In genomic region chr5:176534640-176535039, GRCh38 we compare ENCODE assay signal across 10 cellular contexts. TPM values are rescaled to one million over a fixed set of nuclear protein-coding genes. Genes with fewer than 3 reads are reported as not detected.
A peak's percentile ranks its signal among the peaks of the same experiment; 100 is the strongest.
DNase-seq lines count a peak whose midpoint lies in the region; ATAC-seq, FAIRE-seq and TF ChIP-seq lines count a peak whose summit lies in the region.
"Had no signal": no experiment of that assay in that cellular context is flagged by ENCODE, and none has a peak within 500 bp of the region (broad histone marks: within the 10 kb centered on the region; RNA-seq: fewer than 3 reads in every experiment).

No MANE protein-coding gene starts in this region.

- RAD21 ChIA-PET in HCT116 (lab: Charles Lee; ENCODE audit: low non-redundant PET in 1 of 2, low total read pairs in 2 of 2, uncharacterized antibody in 2 of 2, unreplicated experiment in 2 of 2): no interaction called here

- no peaks in the 10 kb centered on the region for H4K20me1 ChIP-seq in HCT116 (ENCODE audit: insufficient read depth)
- peaks cover 26% of the 10 kb centered on the region; the same call in 1 of the 2 replicates for H4K20me1 ChIP-seq in K562 (replicated peaks; ENCODE audit: control insufficient read depth, insufficient read depth, low read length)

- TF ChIP-seq POLR2A in A549 (IDR thresholded peaks at IDR 0.05; ENCODE audit: low read length) (no peak), HCT116 (IDR thresholded peaks at IDR 0.05; ENCODE audit: borderline replicate concordance, extremely low read depth, insufficient read depth, insufficient read length) (no peak), K562 (conservative IDR thresholded peaks at IDR 0.05) (no peak)

- BruUV-seq in HCT116 (replicated peaks; lab: Mats Ljungman, UMichigan) (no TSS peak), K562 (replicated peaks; lab: Mats Ljungman, UMichigan) (no TSS peak)

- intact Hi-C loops in HCT116 (cut with micrococcal nuclease) (loop anchor here (5.0 kb wide), 1 partner anchor 87 kb away; the partner anchor contains the start of gene FAF2), K562 (cut with micrococcal nuclease) (no loop called here)

- in situ Hi-C loops in K562 (cut with MboI): no loop called here

- WGBS in A549 (ENCODE audit: missing lambda C conversion rate): 83% methylated on average over 2 of the region's 4 CpGs
- 79% methylated on average over 4 of the region's 4 CpGs for WGBS in K562 (ENCODE audit: insufficient coverage, low coverage, missing lambda C conversion rate)

- peak overlapping the region; percentile 84; the same call in 1 of the 3 replicates for H3K4me3 ChIP-seq in A549
- no peak overlapping the region for H3K4me3 ChIP-seq in HCT116 (replicated peaks in 1 of 2; ENCODE audit: low read depth in 1 of 2, low read length in 2 of 2)
- H3K4me3 ChIP-seq in K562: no peak overlapping the region
- peak overlapping the region in 1 of 2 donors; percentile 100 for H3K4me3 ChIP-seq in muscle layer of colon (ENCODE audit: low read depth in 1 of 2, low read length in 2 of 2)

- H3K27ac ChIP-seq in A549 (peak overlapping the region; percentile 16 to 95; a peak in 3 of 6 replicates), HCT116 (ENCODE audit: low read depth, low read length) (no peak overlapping the region; the same call in 1 of the 2 replicates), K562 (ENCODE audit: extremely low read depth, low read depth, low read length) (peak overlapping the region; percentile 98; the same call in 1 of the 3 replicates), muscle layer of colon (ENCODE audit: low read depth, low read length) (peak overlapping the region; percentile 95)

- H3K4me1 ChIP-seq in A549 (peaks cover 48% of the 10 kb centered on the region), HCT116 (ENCODE audit: control insufficient read depth in 1 of 2, insufficient read depth in 2 of 2, low read length in 2 of 2) (peaks cover 15 to 27% of the 10 kb centered on the region in 2 experiments; a peak in 3 of 4 replicates), K562 (replicated peaks in 1 of 2; ENCODE audit: control insufficient read depth in 2 of 2, insufficient read depth in 2 of 2, low read length in 2 of 2) (peaks cover 40 to 50% of the 10 kb centered on the region in 2 experiments), muscle layer of colon (ENCODE audit: insufficient read depth, low read length) (peaks cover 53% of the 10 kb centered on the region)

- CTCF ChIA-PET in A549 (lab: Yijun Ruan, JAX) (interaction anchor here (0.8 to 6.2 kb wide), 7 partner anchors 8 to 126 kb away, joined by 3 to 37 read pairs (median 4); partner anchors contain the start of genes CLTB and FAF2), HCT116 (lab: Charles Lee) (no interaction called here), K562 (lab: Yijun Ruan, JAX; ENCODE audit: low intra/inter-chr PET ratio) (no interaction called here)

- H3K27me3 ChIP-seq in HCT116 (ENCODE audit: insufficient read depth, low read length) (no peaks in the 10 kb centered on the region), K562 (ENCODE audit: control insufficient read depth in 2 of 2, insufficient read depth in 2 of 2, low read length in 2 of 2) (no peaks in the 10 kb centered on the region), muscle layer of colon (ENCODE audit: control insufficient read depth in 1 of 2, insufficient read depth in 2 of 2, low read length in 2 of 2) (no peaks in the 10 kb centered on the region)

- POLR2A ChIA-PET in A549 (lab: Yijun Ruan, JAX) (interaction anchor here (1.3 kb wide), 1 partner anchor 87 kb away, joined by 5 read pairs; the partner anchor contains the start of gene FAF2), HCT116 (lab: Charles Lee) (no interaction called here), K562 (lab: Yijun Ruan, JAX) (interaction anchor here (0.9 to 4.8 kb wide), 10 partner anchors 9 to 173 kb away, joined by 3 to 39 read pairs (median 4); partner anchors contain the start of gene KIAA1191)

- ATAC-seq in A549: no peak
- no peak for ATAC-seq in HCT116
- no peak for ATAC-seq in K562
- ATAC-seq in HG02642 (IDR thresholded peaks at IDR 0.05; ENCODE audit: poor library complexity, unreplicated experiment): no peak

- H3K36me3 ChIP-seq in HCT116 (ENCODE audit: control insufficient read depth in 1 of 2, insufficient read depth in 2 of 2, low read length in 2 of 2) (peaks cover 0 to 13% of the 10 kb centered on the region in 2 experiments; a peak in 1 of 4 replicates), K562 (ENCODE audit: control insufficient read depth, insufficient read depth, low read length) (peaks cover 53% of the 10 kb centered on the region; the same call in 2 of the 3 replicates), muscle layer of colon (ENCODE audit: insufficient read depth, low read length) (peaks cover 14% of the 10 kb centered on the region)

- TF ChIP-seq EP300 in A549 (IDR thresholded peaks at IDR 0.05) (no peak), K562 (IDR thresholded peaks at IDR 0.05; ENCODE audit: low read length) (no peak)

- H3K79me2 ChIP-seq in HCT116 (ENCODE audit: insufficient read depth, low read length) (peaks cover 45% of the 10 kb centered on the region), K562 (ENCODE audit: control insufficient read depth, insufficient read depth, low read length) (peaks cover 43% of the 10 kb centered on the region)

- no peaks in the 10 kb centered on the region for H3K9me3 ChIP-seq in A549
- no peaks in the 10 kb centered on the region for H3K9me3 ChIP-seq in HCT116 (ENCODE audit: control insufficient read depth in 1 of 2, insufficient read depth in 1 of 2, low read depth in 1 of 2, low read length in 2 of 2)
- no peaks in the 10 kb centered on the region for H3K9me3 ChIP-seq in K562 (replicated peaks; ENCODE audit: control insufficient read depth, insufficient read depth, low read depth, low read length)
- H3K9me3 ChIP-seq in muscle layer of colon (ENCODE audit: low read length): no peaks in the 10 kb centered on the region

- H3K4me2 ChIP-seq in A549 (peak overlapping the region; percentile 97), HCT116 (ENCODE audit: low read length) (peak overlapping the region; percentile 100), K562 (ENCODE audit: insufficient read depth, low read length) (peak overlapping the region; percentile 99)

- H2AFZ ChIP-seq in HCT116 (ENCODE audit: low read depth, low read length, poor library complexity, severe bottlenecking): no peak overlapping the region
- H2AFZ ChIP-seq in K562 (ENCODE audit: low read depth, low read length): no peak overlapping the region

- TF ChIP-seq CTCF in A549 (IDR thresholded peaks at IDR 0.05) (no peak), HCT116 (IDR thresholded peaks at IDR 0.05 in 2 of 3, conservative IDR thresholded peaks at IDR 0.05 in 1 of 3; ENCODE audit: borderline replicate concordance in 1 of 3, insufficient read depth in 1 of 3, low read depth in 2 of 3, low read length in 2 of 3) (no peak), K562 (IDR thresholded peaks at IDR 0.05 in 2 of 3, conservative IDR thresholded peaks at IDR 0.05 in 1 of 3; ENCODE audit: insufficient read depth in 2 of 3, low read depth in 1 of 3, low read length in 3 of 3) (no peak)

- peak in 1 of 2 experiments; percentile 49 for DNase-seq in A549 (ENCODE audit: low read depth in 1 of 2, low spot score in 1 of 2)
- DNase-seq in HCT116 (ENCODE audit: low read depth, low spot score): no peak
- DNase-seq in K562 (ENCODE audit: extremely low read depth in 1 of 4, low spot score in 3 of 4): no peak
- DNase-seq in NCI-H128 (lab: John Stamatoyannopoulos, UW; ENCODE audit: unreplicated experiment): no peak
- no peak for DNase-seq in NCI-H345 (lab: John Stamatoyannopoulos, UW)
- DNase-seq in SKM-1 (lab: John Stamatoyannopoulos, UW; ENCODE audit: unreplicated experiment): no peak
- DNase-seq: NCI-H1694; stimulated activated CD4-positive, alpha-beta T cell treated with anti-CD3 and anti-CD28 coated beads, Interleukin-2, amount 100 ng/mL, for 48 hours had no signal

- no peaks in the 10 kb centered on the region for H3K9me2 ChIP-seq in HCT116 (ENCODE audit: insufficient read depth)

- no peak for FAIRE-seq in A549 (lab: Jason Lieb, UNC)
- FAIRE-seq in K562 (lab: Jason Lieb, UNC): no peak

- H3K9ac ChIP-seq in HCT116 (ENCODE audit: low read length): no peak overlapping the region
- H3K9ac ChIP-seq in K562 (ENCODE audit: insufficient read depth in 1 of 2, low read depth in 2 of 2, low read length in 2 of 2): peak overlapping the region; percentile 74 to 96
- H3K9ac ChIP-seq in muscle layer of colon (ENCODE audit: low read length): peak overlapping the region; percentile 87

- H3K9me1 ChIP-seq in K562 (ENCODE audit: control insufficient read depth, insufficient read depth, low read length): peaks cover 4% of the 10 kb centered on the region

- TF ChIP-seq RAD21 in A549 (conservative IDR thresholded peaks at IDR 0.05 in 1 of 2, IDR thresholded peaks at IDR 0.05 in 1 of 2): no peak
- no peak for TF ChIP-seq RAD21 in HCT116 (IDR thresholded peaks at IDR 0.05; ENCODE audit: low read depth)
- no peak for TF ChIP-seq RAD21 in K562 (CRISPR knock-in tag; conservative IDR thresholded peaks at IDR 0.05 in 1 of 2, IDR thresholded peaks at IDR 0.05 in 1 of 2)

RNA-seq across cellular contexts. Expression of gene RNF44, which starts 2.6 kb away (rescaled TPM):
- polyA plus RNA-seq in A549 (2011; rRNA removed) (9.2 and 9.9 TPM in 2 replicates), A549 (2017; fragmentation: RNase III; extraction: RNeasy Plus Mini Kit Qiagen cat#74134 plus additional on column Dnase treatment) (30.4 to 35.8 TPM (median 32.7 TPM) in 3 replicates), K562 (2011; rRNA removed) (7.4 and 25.6 TPM in 2 replicates), K562 (2014; fragmentation: Illumina TruSeq; extraction: Trizol) (20.5 and 39.3 TPM in 2 replicates), K562 (2014; fragmentation: Nextera tagmentation; extraction: Ambion mirVana) (1 to 10 TPM; 1.6 to 2.5 TPM), K562 (2014; rRNA removed) (40.1 and 51.0 TPM in 2 replicates)
- polyA plus RNA-seq in A549 (2012; cell fraction: cytosol; rRNA removed): 26.5 and 39.3 TPM in 2 replicates
- polyA plus RNA-seq in A549 (2012; cell fraction: nucleus; rRNA removed): 125 and 153 TPM in 2 replicates
- polyA minus RNA-seq in A549 (2011; rRNA and poly(A)+ RNA removed): 6.4 and 10.0 TPM in 2 replicates
- total RNA-seq in HCT116 (2021; ENCODE audit: unreplicated experiment) (58.4 TPM), K562 (2014; rRNA removed) (14.8 and 19.7 TPM in 2 replicates), K562 (2014; rRNA removed; fragmentation: Illumina TruSeq; extraction: Trizol) (4.8 and 5.1 TPM in 2 replicates), K562 (2015; rRNA removed; fragmentation: Illumina TruSeq; extraction: Trizol) (7.2 and 7.5 TPM in 2 replicates), K562 (2021) (64.0 and 82.6 TPM in 2 replicates)
- 37.5 and 46.6 TPM in 2 replicates for polyA plus RNA-seq in HCT116 (2012)
- total RNA-seq in K562 (2011; cell fraction: chromatin; rRNA removed; ENCODE audit: low replicate concordance): 109 and 250 TPM in 2 replicates
- total RNA-seq in K562 (2011; cell fraction: nucleolus; rRNA removed): 141 and 156 TPM in 2 replicates
- 127 and 128 TPM in 2 replicates for total RNA-seq in K562 (2011; cell fraction: nucleoplasm; rRNA removed)
- 9.9 and 13.1 TPM in 2 replicates for polyA plus RNA-seq in K562 (2011; cell fraction: cytosol; rRNA removed)
- polyA plus RNA-seq in K562 (2011; cell fraction: nucleus; rRNA removed): 196 and 219 TPM in 2 replicates
- polyA plus RNA-seq in K562 (2012): 33.9 and 73.5 TPM in 2 replicates
- polyA minus RNA-seq in K562 (2011; rRNA and poly(A)+ RNA removed): 2.8 and 3.0 TPM in 2 replicates
- 17.2 and 25.7 TPM in 2 replicates for polyA minus RNA-seq in K562 (2011; cell fraction: cytosol; rRNA and poly(A)+ RNA removed)
- 40.7 and 48.8 TPM in 2 replicates for polyA minus RNA-seq in K562 (2011; cell fraction: nucleus; rRNA and poly(A)+ RNA removed)

RNA-seq across cellular contexts. Expression of gene CDHR2, which starts 14.5 kb away (rescaled TPM):
- polyA plus RNA-seq in A549 (2011; rRNA removed) (0.08 and 0.09 TPM in 2 replicates), A549 (2017; fragmentation: RNase III; extraction: RNeasy Plus Mini Kit Qiagen cat#74134 plus additional on column Dnase treatment) (not detected in 3 replicates), K562 (2011; rRNA removed) (0.01 TPM in 1 of 2 replicates, not detected in the other), K562 (2014; fragmentation: Illumina TruSeq; extraction: Trizol) (0.01 and 0.04 TPM in 2 replicates), K562 (2014; fragmentation: Nextera tagmentation; extraction: Ambion mirVana) (not detected), K562 (2014; rRNA removed) (0.03 TPM in 1 of 2 replicates, not detected in the other)
- 0.01 TPM in 1 of 2 replicates, not detected in the other for polyA plus RNA-seq in A549 (2012; cell fraction: cytosol; rRNA removed)
- polyA plus RNA-seq in A549 (2012; cell fraction: nucleus; rRNA removed): 0.10 and 0.38 TPM in 2 replicates
- polyA minus RNA-seq in A549 (2011; rRNA and poly(A)+ RNA removed): 0.10 and 0.12 TPM in 2 replicates
- total RNA-seq in HCT116 (2021; ENCODE audit: unreplicated experiment) (0.10 TPM), K562 (2014; rRNA removed) (0.04 and 0.09 TPM in 2 replicates), K562 (2014; rRNA removed; fragmentation: Illumina TruSeq; extraction: Trizol) (0.10 and 0.18 TPM in 2 replicates), K562 (2015; rRNA removed; fragmentation: Illumina TruSeq; extraction: Trizol) (0.22 and 0.23 TPM in 2 replicates), K562 (2021) (0.36 and 0.62 TPM in 2 replicates)
- polyA plus RNA-seq in HCT116 (2012): 0.32 and 0.48 TPM in 2 replicates
- 1.0 TPM in 1 of 2 replicates, not detected in the other for total RNA-seq in K562 (2011; cell fraction: chromatin; rRNA removed; ENCODE audit: low replicate concordance)
- 0.13 and 0.17 TPM in 2 replicates for total RNA-seq in K562 (2011; cell fraction: nucleolus; rRNA removed)
- total RNA-seq in K562 (2011; cell fraction: nucleoplasm; rRNA removed): 0.15 TPM in 1 of 2 replicates, not detected in the other
- polyA plus RNA-seq in K562 (2011; cell fraction: cytosol; rRNA removed): not detected in 2 replicates
- polyA plus RNA-seq in K562 (2011; cell fraction: nucleus; rRNA removed): 0.06 and 0.18 TPM in 2 replicates
- polyA plus RNA-seq in K562 (2012): 0.07 and 0.42 TPM in 2 replicates
- polyA minus RNA-seq in K562 (2011; rRNA and poly(A)+ RNA removed): not detected in 2 replicates
- 0.67 TPM in 1 of 2 replicates, not detected in the other for polyA minus RNA-seq in K562 (2011; cell fraction: cytosol; rRNA and poly(A)+ RNA removed)
- polyA minus RNA-seq in K562 (2011; cell fraction: nucleus; rRNA and poly(A)+ RNA removed): 0.27 and 0.33 TPM in 2 replicates
